ENCODE assay signal across 22 cellular contexts in genomic region chr5:123203105-123203794, GRCh38.
"Had no signal": no experiment of that assay in that cellular context is flagged by ENCODE, and none has a peak within 500 bp of the region (broad histone marks: within the 10 kb centered on the region; RNA-seq: fewer than 3 reads in every experiment).

No MANE protein-coding gene starts in this region.

- H3K36me3 ChIP-seq: cardiac muscle cell, left ventricle myocardium inferior, neutrophil, ovary, right atrium auricular region, transverse colon had no signal

- H3K27me3 ChIP-seq: body of pancreas, cardiac muscle cell, neutrophil, ovary, right atrium auricular region, transverse colon had no signal

- H3K9me3 ChIP-seq: body of pancreas, neutrophil, ovary, psoas muscle, right atrium auricular region, transverse colon had no signal

- H3K4me1 ChIP-seq: body of pancreas, psoas muscle, right atrium auricular region had no signal

- H3K27ac ChIP-seq: body of pancreas, cardiac muscle cell, left ventricle myocardium inferior, neutrophil, ovary, psoas muscle, transverse colon had no signal

- DNase-seq: activated B cell treated with CpG ODN at 0.5 μM for 24 hours; activated CD4-positive, alpha-beta T cell treated with anti-CD3 and anti-CD28 coated beads for 36 hours; activated CD4-positive, alpha-beta T cell treated with anti-CD3 and anti-CD28 coated beads, Interleukin-2, amount 50 U/mL, for 4 hours; activated effector memory CD4-positive, alpha-beta T cell treated with Interleukin-2 at 50 U/mL for 16 hours; activated naive CD4-positive, alpha-beta T cell treated with anti-CD3 and anti-CD28 coated beads, Interleukin-2, amount 10 ng/mL, durations not matched to agents 7 days and 5 days; activated T-cell treated with anti-CD3 and anti-CD28 coated beads, Interleukin-2, amount 50 U/mL, for 72 hours; body of pancreas; effector CD4-positive, alpha-beta T cell; erythroblast; foreskin melanocyte; hippocampal formation; left ventricle myocardium inferior; mammary epithelial cell; midbrain; ovary; psoas muscle; stimulated activated CD4-positive, alpha-beta T cell treated with anti-CD3 and anti-CD28 coated beads, Interleukin-1b, Interleukin-23, amount 100 ng/mL, for 48 hours; T1000; transverse colon had no signal

- H3K4me3 ChIP-seq: body of pancreas, cardiac muscle cell, left ventricle myocardium inferior, ovary, psoas muscle, right atrium auricular region, transverse colon had no signal
